10 cellular contexts compared by ENCODE assay signal in genomic region chr7:137606061-137606674, GRCh38.
DNase-seq lines count a peak whose midpoint lies in the region; ATAC-seq and TF ChIP-seq lines count a peak whose summit lies in the region.
"Had no signal": no experiment of that assay in that cellular context is flagged by ENCODE, and none has a peak within 500 bp of the region (broad histone marks: within the 10 kb centered on the region; RNA-seq: fewer than 3 reads in every experiment).

No MANE protein-coding gene starts in this region.

- H3K9me3 ChIP-seq in mesenchymal stem cell (ENCODE audit: control insufficient read depth, low read length), result no peaks in the 10 kb centered on the region
- H3K9me3 ChIP-seq: neutrophil had no signal

- peak overlapping the region; percentile 15 for H3K9ac ChIP-seq in mesenchymal stem cell (ENCODE audit: low read length)

- no peak overlapping the region for H4K8ac ChIP-seq in mesenchymal stem cell (ENCODE audit: low read length)

- peak; percentile 26 for TF ChIP-seq CTCF in astrocyte of the spinal cord (IDR thresholded peaks at IDR 0.05; ENCODE audit: low read depth, low read length)

- H3K27me3 Mint-ChIP-seq in activated CD4-positive, alpha-beta memory T cell treated with anti-CD3 and anti-CD28 coated beads for 36 hours, result peaks cover 10% of the 10 kb centered on the region

- no peaks in the 10 kb centered on the region for H3K36me3 Mint-ChIP-seq in activated CD4-positive, alpha-beta memory T cell treated with anti-CD3 and anti-CD28 coated beads for 36 hours

- peaks cover 0 to 3% of the 10 kb centered on the region in 2 experiments for H3K36me3 ChIP-seq in mesenchymal stem cell (ENCODE audit: control insufficient read depth in 1 of 2, insufficient read depth in 2 of 2, low read depth in 1 of 2, low read length in 2 of 2)
- H3K36me3 ChIP-seq: neutrophil had no signal

- no peak overlapping the region for H2BK12ac ChIP-seq in mesenchymal stem cell (ENCODE audit: low read length in 2 of 2)

- H2BK15ac ChIP-seq in mesenchymal stem cell (ENCODE audit: low read depth, poor library complexity, severe bottlenecking), result no peak overlapping the region

- no peak overlapping the region for H4K91ac ChIP-seq in mesenchymal stem cell (ENCODE audit: low read length)

- no peaks in the 10 kb centered on the region for H3K4me1 Mint-ChIP-seq in activated CD4-positive, alpha-beta memory T cell treated with anti-CD3 and anti-CD28 coated beads for 36 hours (ENCODE audit: low read depth)

- no peak overlapping the region for H3K14ac ChIP-seq in mesenchymal stem cell (ENCODE audit: low read length in 2 of 2)

- no peak overlapping the region for H2BK120ac ChIP-seq in mesenchymal stem cell (ENCODE audit: low read depth, low read length)

- POLR2A ChIA-PET in activated CD4-positive, alpha-beta memory T cell treated with anti-CD3 and anti-CD28 coated beads for 36 hours (lab: Charles Lee), result no interaction called here

- H3K27me3 ChIP-seq in mesenchymal stem cell (ENCODE audit: control insufficient read depth in 1 of 2, insufficient read depth in 1 of 2, low read length in 2 of 2), result no peaks in the 10 kb centered on the region

- no peaks in the 10 kb centered on the region for H3K79me1 ChIP-seq in mesenchymal stem cell (replicated peaks; ENCODE audit: low read length, poor library complexity, severe bottlenecking)

- intact Hi-C loops in activated CD4-positive, alpha-beta memory T cell treated with anti-CD3 and anti-CD28 coated beads for 36 hours (cut with micrococcal nuclease), result loop anchor here (1.0 to 2.0 kb wide), 3 partner anchors 21 to 402 kb away; no protein-coding TSS in a partner anchor

- no peak overlapping the region for H2AK5ac ChIP-seq in mesenchymal stem cell (ENCODE audit: low read length, severe bottlenecking)

- H2BK5ac ChIP-seq in mesenchymal stem cell (ENCODE audit: low read depth, low read length, poor library complexity, severe bottlenecking), result no peak overlapping the region

- H3K4me2 ChIP-seq in mesenchymal stem cell (ENCODE audit: low read length, poor library complexity, severe bottlenecking), result no peak overlapping the region

- H3K27ac Mint-ChIP-seq in activated CD4-positive, alpha-beta memory T cell treated with anti-CD3 and anti-CD28 coated beads for 36 hours, result no peak overlapping the region
- H3K27ac Mint-ChIP-seq: T-helper 1 cell treated with Interleukin-12 subunit alpha and Interleukin-12 subunit beta and Interleukin-4 antibody, amounts not matched to agents 30 μg/mL and 1 μg/mL, for 36 hours had no signal

- CTCF ChIA-PET in activated CD4-positive, alpha-beta memory T cell treated with anti-CD3 and anti-CD28 coated beads for 36 hours (lab: Charles Lee), result interaction anchor here (0.6 to 3.2 kb wide), 11 partner anchors 10 to 1652 kb away, joined by 3 to 33 read pairs (median 3); partner anchors contain the start of gene CREB3L2

- no peak overlapping the region for H3K23ac ChIP-seq in mesenchymal stem cell (ENCODE audit: low read length in 2 of 2)

- no peaks in the 10 kb centered on the region for H3K4me1 ChIP-seq in mesenchymal stem cell (ENCODE audit: control insufficient read depth, insufficient read depth, low read depth, low read length)

- no peak overlapping the region for H3K18ac ChIP-seq in mesenchymal stem cell (ENCODE audit: low read depth in 1 of 2, low read length in 2 of 2)

- H3K9me3 Mint-ChIP-seq in activated CD4-positive, alpha-beta memory T cell treated with anti-CD3 and anti-CD28 coated beads for 36 hours, result no peaks in the 10 kb centered on the region
- H3K9me3 Mint-ChIP-seq: T-helper 1 cell treated with Interleukin-12 subunit alpha and Interleukin-12 subunit beta and Interleukin-4 antibody, amounts not matched to agents 30 μg/mL and 1 μg/mL, for 36 hours had no signal

- H3K4me3 Mint-ChIP-seq in activated CD4-positive, alpha-beta memory T cell treated with anti-CD3 and anti-CD28 coated beads for 36 hours, result no peak overlapping the region
- H3K4me3 Mint-ChIP-seq: T-helper 1 cell treated with Interleukin-12 subunit alpha and Interleukin-12 subunit beta and Interleukin-4 antibody, amounts not matched to agents 30 μg/mL and 1 μg/mL, for 36 hours had no signal

- no peak overlapping the region for H3K4me3 ChIP-seq in astrocyte of the spinal cord (ENCODE audit: low read depth, low read length)
- no peak overlapping the region for H3K4me3 ChIP-seq in mesenchymal stem cell (ENCODE audit: insufficient read depth in 1 of 2, low read depth in 1 of 2, low read length in 2 of 2)

- WGBS in mesenchymal stem cell, result 73% methylated on average over 4 of the region's 5 CpGs

- in situ Hi-C loops in astrocyte of the spinal cord (cut with HindIII; ENCODE audit: low sequenced_read_pairs), result no loop called here

- DNase-seq in DMS 273 (lab: John Stamatoyannopoulos, UW; ENCODE audit: unreplicated experiment), result peak; percentile 78
- DNase-seq in DMS 273 treated with DMSO at 0.1 percent for 48 hours (lab: John Stamatoyannopoulos, UW), result no peak
- DNase-seq in MV-4-11 (lab: John Stamatoyannopoulos, UW), result peak; percentile 29
- DNase-seq in astrocyte of the spinal cord (ENCODE audit: low read depth, low spot score), result peak; percentile 81
- peak; percentile 65 for DNase-seq in mesenchymal stem cell
- DNase-seq in activated CD4-positive, alpha-beta memory T cell treated with anti-CD3 and anti-CD28 coated beads for 36 hours, result no peak
- no peak for DNase-seq in stimulated activated CD4-positive, alpha-beta T cell treated with anti-CD3 and anti-CD28 coated beads, Interleukin-4, amount 100 ng/mL, for 24 hours

- H3K4ac ChIP-seq in mesenchymal stem cell (ENCODE audit: low read depth in 1 of 2, low read length in 2 of 2), result no peak overlapping the region

- no peak overlapping the region for H2AFZ ChIP-seq in mesenchymal stem cell (ENCODE audit: low read depth, low read length)

- H3K27ac ChIP-seq in mesenchymal stem cell (ENCODE audit: low read length, poor library complexity, severe bottlenecking), result no peak overlapping the region
- H3K27ac ChIP-seq: neutrophil had no signal

- no peak for ATAC-seq in HG03460 (IDR thresholded peaks at IDR 0.05; ENCODE audit: unreplicated experiment)

Comparison
In these comparisons a context has a peak if more than half of its experiments do, and no peak if none do; other contexts are left out.
1. DNase-seq: peak in DMS 273 (single experiment), MV-4-11 (single experiment), astrocyte of the spinal cord (single experiment) and mesenchymal stem cell (single experiment); none in DMS 273 treated with DMSO at 0.1 percent for 48 hours (single experiment), activated CD4-positive, alpha-beta memory T cell treated with anti-CD3 and anti-CD28 coated beads for 36 hours (single experiment) and stimulated activated CD4-positive, alpha-beta T cell treated with anti-CD3 and anti-CD28 coated beads, Interleukin-4, amount 100 ng/mL, for 24 hours (single experiment).